Comparison of ENCODE assay signal across 8 cellular contexts in genomic region chr5:139660105-139660915, GRCh38. TPM values are rescaled to one million over a fixed set of nuclear protein-coding genes. Genes with fewer than 3 reads are reported as not detected.
A peak's percentile ranks its signal among the peaks of the same experiment; 100 is the strongest.
DNase-seq lines count a peak whose midpoint lies in the region; ATAC-seq, FAIRE-seq and TF ChIP-seq lines count a peak whose summit lies in the region.

No MANE protein-coding gene starts in this region.

- H3K27me3 ChIP-seq in bronchial epithelial cell (ENCODE audit: control insufficient read depth, insufficient read depth, low read length) (no peaks in the 10 kb centered on the region), liver (ENCODE audit: control insufficient read depth in 4 of 4, insufficient read depth in 4 of 4, low read length in 3 of 4) (no peaks in the 10 kb centered on the region), thymus (ENCODE audit: control insufficient read depth, insufficient read depth) (no peaks in the 10 kb centered on the region)

- H3K36me3 ChIP-seq in bronchial epithelial cell (ENCODE audit: control insufficient read depth, insufficient read depth, low read length) = no peaks in the 10 kb centered on the region
- H3K36me3 ChIP-seq in liver (ENCODE audit: control insufficient read depth in 4 of 4, insufficient read depth in 3 of 4, low read depth in 1 of 4, low read length in 3 of 4) = no peaks in the 10 kb centered on the region
- H3K36me3 ChIP-seq in thymus (ENCODE audit: control insufficient read depth, insufficient read depth) = peaks cover 5% of the 10 kb centered on the region

- 37% methylated on average over 14 of the region's 14 CpGs for WGBS in liver
- 35% methylated on average over 14 of the region's 14 CpGs for WGBS in thymus

- H3K27ac ChIP-seq in liver (ENCODE audit: low read depth in 1 of 2, low read length in 2 of 2) = peak overlapping the region; percentile 75 to 77
- H3K27ac ChIP-seq in thymus (ENCODE audit: low read depth) = peak overlapping the region; percentile 72

- H3K4me1 ChIP-seq in liver (ENCODE audit: control insufficient read depth in 4 of 4, insufficient read depth in 4 of 4, low read length in 3 of 4) = peaks cover 76 to 95% (median 87%) of the 10 kb centered on the region in 4 donors
- H3K4me1 ChIP-seq in thymus (ENCODE audit: control insufficient read depth, insufficient read depth, low read length) = peaks cover 55% of the 10 kb centered on the region

- DNase-seq in AG10803 (ENCODE audit: low read depth) (peak; percentile 55), bronchial epithelial cell (ENCODE audit: low read depth) (peak; percentile 64), SKM-1 (lab: John Stamatoyannopoulos, UW; ENCODE audit: unreplicated experiment) (no peak)

- H3K4me3 ChIP-seq in AG10803 (ENCODE audit: low read length) (peak overlapping the region; percentile 52), bronchial epithelial cell (ENCODE audit: low read depth, low read length) (no peak overlapping the region), liver (ENCODE audit: low read depth in 1 of 3, low read length in 3 of 3) (no peak overlapping the region), thymus (ENCODE audit: low read length) (no peak overlapping the region)

- no peak for FAIRE-seq in bronchial epithelial cell (lab: Jason Lieb, UNC)

- no peak overlapping the region for H3K9ac ChIP-seq in liver (ENCODE audit: low read depth in 1 of 2, low read length in 2 of 2)

- no peak for TF ChIP-seq EP300 in Ishikawa (IDR thresholded peaks at IDR 0.05; ENCODE audit: borderline replicate concordance)

- TF ChIP-seq RAD21 in Ishikawa (IDR thresholded peaks at IDR 0.05; ENCODE audit: low read depth) = no peak
- peak; percentile 11 to 53 for TF ChIP-seq RAD21 in liver (IDR thresholded peaks at IDR 0.05)

- no peak for ATAC-seq in HG03378 (IDR thresholded peaks at IDR 0.05; ENCODE audit: unreplicated experiment)
- ATAC-seq in HG02678 (IDR thresholded peaks at IDR 0.05; ENCODE audit: unreplicated experiment) = no peak

- TF ChIP-seq CTCF in AG10803 (conservative IDR thresholded peaks at IDR 0.05; ENCODE audit: low read length) = no peak
- no peak for TF ChIP-seq CTCF in bronchial epithelial cell (IDR thresholded peaks at IDR 0.05; ENCODE audit: insufficient read depth, low read length, severe bottlenecking)
- no peak for TF ChIP-seq CTCF in liver (IDR thresholded peaks at IDR 0.05; ENCODE audit: low read depth, low read length, missing input control)

- H3K9me3 ChIP-seq in liver (ENCODE audit: control insufficient read depth in 4 of 4, low read length in 3 of 4) = no peaks in the 10 kb centered on the region
- H3K9me3 ChIP-seq in thymus (ENCODE audit: control insufficient read depth) = no peaks in the 10 kb centered on the region

TF ChIP-seq in Ishikawa, 13 proteins besides CTCF, POLR2A, EP300 and RAD21 (continues in another document):
- TF ChIP-seq REST (IDR thresholded peaks at IDR 0.05; ENCODE audit: low read depth) (no peak), EGR1 (IDR thresholded peaks at IDR 0.05) (no peak), FOXM1 (IDR thresholded peaks at IDR 0.05; ENCODE audit: borderline replicate concordance, low read depth) (0 out of 2 replicates have a peak, but pooled peaks have one; percentile 75), MAX (IDR thresholded peaks at IDR 0.05) (peak; percentile 69), USF1 (IDR thresholded peaks at IDR 0.05) (no peak; the same call in 1 of the 2 replicates), CREB1 (IDR thresholded peaks at IDR 0.05; ENCODE audit: low read depth) (no peak), NFIC (IDR thresholded peaks at IDR 0.05) (peak; percentile 45; the same call in 1 of the 2 replicates), TAF1 (IDR thresholded peaks at IDR 0.05; ENCODE audit: low read depth) (no peak; the same call in 1 of the 2 replicates), TCF12 (IDR thresholded peaks at IDR 0.05; ENCODE audit: low read depth) (peak; percentile 67; the same call in 1 of the 2 replicates)

TF ChIP-seq in liver, 16 proteins besides CTCF, POLR2A, EP300 and RAD21:
- TF ChIP-seq EGR1 (IDR thresholded peaks at IDR 0.05; ENCODE audit: low read depth in 2 of 2) (no peak), ZBTB33 (IDR thresholded peaks at IDR 0.05) (peak; percentile 25), REST (IDR thresholded peaks at IDR 0.05) (no peak), RXRA (IDR thresholded peaks at IDR 0.05) (peak; percentile 40 to 73), HNF4A (conservative IDR thresholded peaks at IDR 0.05) (peak; percentile 25 to 59), JUND (IDR thresholded peaks at IDR 0.05) (no peak), HNF4G (IDR thresholded peaks at IDR 0.05) (no peak), GABPA (IDR thresholded peaks at IDR 0.05 in 1 of 2, conservative IDR thresholded peaks at IDR 0.05 in 1 of 2) (peak in 1 of 2 donors; percentile 53), ATF3 (IDR thresholded peaks at IDR 0.05) (no peak), NR2F2 (IDR thresholded peaks at IDR 0.05) (peak; percentile 53), FOXA1 (IDR thresholded peaks at IDR 0.05) (no peak), FOXA2 (IDR thresholded peaks at IDR 0.05) (no peak), SP1 (IDR thresholded peaks at IDR 0.05) (peak; percentile 50), YY1 (IDR thresholded peaks at IDR 0.05) (peak; percentile 59), MAX (IDR thresholded peaks at IDR 0.05) (peak; percentile 60), TAF1 (conservative IDR thresholded peaks at IDR 0.05) (no peak)

RNA-seq across cellular contexts. Expression of gene CXXC5, which starts 12.2 kb away (rescaled TPM):
- 6.1 and 27.4 TPM in 2 replicates for total RNA-seq in bronchial epithelial cell
- 10 to 100 TPM; 59.1 to 78.6 TPM for total RNA-seq in liver
- 10 to 100 TPM; 40.6 to 70.0 TPM for polyA plus RNA-seq in liver
- 47.9 TPM for polyA plus RNA-seq in thymus
